ENCODE assay signal across 13 cellular contexts in genomic region chr3:193906849-193907410, GRCh38.
"Had no signal": no experiment of that assay in that cellular context is flagged by ENCODE, and none has a peak within 500 bp of the region (broad histone marks: within the 10 kb centered on the region; RNA-seq: fewer than 3 reads in every experiment).

No MANE protein-coding gene starts in this region.

- H3K27ac ChIP-seq: colonic mucosa, gastrocnemius medialis, sigmoid colon, skin epidermis had no signal

- ATAC-seq: left lobe of liver, natural killer cell had no signal

- H3K9me3 ChIP-seq: colonic mucosa, gastrocnemius medialis had no signal

- H3K27me3 Mint-ChIP-seq: type B pancreatic cell had no signal

- H3K36me3 ChIP-seq: colonic mucosa, gastrocnemius medialis, sigmoid colon had no signal

- H3K27ac Mint-ChIP-seq: natural killer cell, type B pancreatic cell had no signal

- H3K4me3 Mint-ChIP-seq: natural killer cell, neural crest cell, type B pancreatic cell had no signal

- H3K9me3 Mint-ChIP-seq: natural killer cell had no signal

- DNase-seq: colonic mucosa; dermis blood vessel endothelial cell; gastrocnemius medialis; islet precursor cell; natural killer cell; posterior cingulate gyrus; sigmoid colon; stimulated activated CD4-positive, alpha-beta T cell treated with anti-CD3 and anti-CD28 coated beads, Interleukin-12 subunit alpha, Interleukin-12 subunit beta, amount 100 ng/mL, for 4 hours; stimulated activated naive CD4-positive, alpha-beta T cell treated with Interleukin-2 at 50 U/mL for 16 hours had no signal

- H3K4me3 ChIP-seq: colonic mucosa, gastrocnemius medialis, sigmoid colon, skin epidermis had no signal

- H3K4me1 ChIP-seq: colonic mucosa, gastrocnemius medialis had no signal

- H3K36me3 Mint-ChIP-seq: natural killer cell had no signal
